ENCODE assay signal across 14 cellular contexts in genomic region chr18:51168031-51168742, GRCh38. TPM values are rescaled to one million over a fixed set of nuclear protein-coding genes. Genes with fewer than 3 reads are reported as not detected.
A peak's percentile ranks its signal among the peaks of the same experiment; 100 is the strongest.
DNase-seq lines count a peak whose midpoint lies in the region; ATAC-seq and TF ChIP-seq lines count a peak whose summit lies in the region.
"Had no signal": no experiment of that assay in that cellular context is flagged by ENCODE, and none has a peak within 500 bp of the region (broad histone marks: within the 10 kb centered on the region; RNA-seq: fewer than 3 reads in every experiment).

No MANE protein-coding gene starts in this region.

- H3K36me3 Mint-ChIP-seq in activated naive CD4-positive, alpha-beta T cell treated with anti-CD3 and anti-CD28 coated beads, Interleukin-2, amount 50 U/mL, for 24 hours = peaks cover 4% of the 10 kb centered on the region
- peaks cover 2% of the 10 kb centered on the region for H3K36me3 Mint-ChIP-seq in endodermal cell (ENCODE audit: low read depth)
- H3K36me3 Mint-ChIP-seq in type B pancreatic cell = peaks cover 8% of the 10 kb centered on the region

- peaks cover 55% of the 10 kb centered on the region for H3K4me1 Mint-ChIP-seq in activated naive CD4-positive, alpha-beta T cell treated with anti-CD3 and anti-CD28 coated beads, Interleukin-2, amount 50 U/mL, for 24 hours
- H3K4me1 Mint-ChIP-seq in endodermal cell = peaks cover 26% of the 10 kb centered on the region
- H3K4me1 Mint-ChIP-seq in type B pancreatic cell (ENCODE audit: unreplicated experiment) = peaks cover 13% of the 10 kb centered on the region

- H3K4me3 ChIP-seq in endodermal cell (ENCODE audit: low read length) = no peak overlapping the region
- H3K4me3 ChIP-seq in lower leg skin (ENCODE audit: low read depth, poor library complexity, severe bottlenecking) = no peak overlapping the region
- H3K4me3 ChIP-seq: esophagus muscularis mucosa, SJCRH30 had no signal

- no peak for TF ChIP-seq POLR2A in lower leg skin (IDR thresholded peaks at IDR 0.05)

- no peak for DNase-seq in activated naive CD4-positive, alpha-beta T cell (lab: John Stamatoyannopoulos, UW)
- peak; percentile 27 for DNase-seq in OCI-M1 (lab: John Stamatoyannopoulos, UW)
- peak; percentile 90 for DNase-seq in endodermal cell
- no peak for DNase-seq in type B pancreatic cell (ENCODE audit: extremely low spot score, unreplicated experiment)
- no peak for DNase-seq in NCI-H1105 (lab: John Stamatoyannopoulos, UW)
- no peak for DNase-seq in lower leg skin (ENCODE audit: low spot score in 2 of 2)
- DNase-seq: AML-193, hypothalamus, mesenchymal stem cell, NCI-H748 treated with DMSO at 0.1 percent for 48 hours, SJCRH30 had no signal

- no peak overlapping the region for H3K9ac ChIP-seq in endodermal cell (ENCODE audit: extremely low read depth, low read length, poor library complexity, severe bottlenecking)

- no peaks in the 10 kb centered on the region for H3K9me3 ChIP-seq in endodermal cell (ENCODE audit: control insufficient read depth, low read length)
- H3K9me3 ChIP-seq: esophagus muscularis mucosa, SJCRH30 had no signal

- TF ChIP-seq CTCF in endodermal cell (conservative IDR thresholded peaks at IDR 0.05) = no peak
- TF ChIP-seq CTCF in type B pancreatic cell (conservative IDR thresholded peaks at IDR 0.05) = no peak
- no peak for TF ChIP-seq CTCF in lower leg skin (IDR thresholded peaks at IDR 0.05)

- no peaks in the 10 kb centered on the region for H3K27me3 ChIP-seq in endodermal cell (ENCODE audit: control insufficient read depth, insufficient read depth, low read length, poor library complexity, severe bottlenecking)
- H3K27me3 ChIP-seq: esophagus muscularis mucosa, SJCRH30 had no signal

- intact Hi-C loops in lower leg skin (cut with DNase I; ENCODE audit: low total_unique reads) = loop anchor here (10.0 kb wide), 1 partner anchor 67 kb away; no protein-coding TSS in a partner anchor

- no peaks in the 10 kb centered on the region for H3K4me1 ChIP-seq in endodermal cell (ENCODE audit: control insufficient read depth, insufficient read depth, low read length)
- H3K4me1 ChIP-seq: esophagus muscularis mucosa, SJCRH30 had no signal

- H3K27ac ChIP-seq in endodermal cell (ENCODE audit: low read depth, low read length) = peak overlapping the region; percentile 95
- H3K27ac ChIP-seq: esophagus muscularis mucosa, SJCRH30 had no signal

- no peak overlapping the region for H3K4me3 Mint-ChIP-seq in activated naive CD4-positive, alpha-beta T cell treated with anti-CD3 and anti-CD28 coated beads, Interleukin-2, amount 50 U/mL, for 24 hours
- H3K4me3 Mint-ChIP-seq in endodermal cell (no peak overlapping the region), type B pancreatic cell (no peak overlapping the region)

- no peak for ATAC-seq in HG02642 (IDR thresholded peaks at IDR 0.05; ENCODE audit: poor library complexity, unreplicated experiment)

- peaks cover 6% of the 10 kb centered on the region for H3K36me3 ChIP-seq in endodermal cell (ENCODE audit: control insufficient read depth, insufficient read depth, low read length)
- H3K36me3 ChIP-seq: esophagus muscularis mucosa had no signal

- H3K27me3 Mint-ChIP-seq in activated naive CD4-positive, alpha-beta T cell treated with anti-CD3 and anti-CD28 coated beads, Interleukin-2, amount 50 U/mL, for 24 hours = no peaks in the 10 kb centered on the region
- H3K27me3 Mint-ChIP-seq in endodermal cell (ENCODE audit: insufficient read depth) (no peaks in the 10 kb centered on the region), type B pancreatic cell (no peaks in the 10 kb centered on the region)

- WGBS in endodermal cell (ENCODE audit: insufficient coverage in 1 of 2, insufficient read length in 1 of 2), 2 experiments = 39 to 55% methylated on average over 4 to 5 of the region's 5 CpGs
- WGBS in lower leg skin, 2 donors = 59 to 60% methylated on average over 5 of the region's 5 CpGs

- no peaks in the 10 kb centered on the region for H3K9me3 Mint-ChIP-seq in activated naive CD4-positive, alpha-beta T cell treated with anti-CD3 and anti-CD28 coated beads, Interleukin-2, amount 50 U/mL, for 24 hours
- H3K9me3 Mint-ChIP-seq in endodermal cell = no peaks in the 10 kb centered on the region
- no peaks in the 10 kb centered on the region for H3K9me3 Mint-ChIP-seq in type B pancreatic cell

- peak overlapping the region; percentile 68 for H3K27ac Mint-ChIP-seq in activated naive CD4-positive, alpha-beta T cell treated with anti-CD3 and anti-CD28 coated beads, Interleukin-2, amount 50 U/mL, for 24 hours
- H3K27ac Mint-ChIP-seq in endodermal cell = peak overlapping the region; percentile 69
- H3K27ac Mint-ChIP-seq in type B pancreatic cell = peak overlapping the region; percentile 29

RNA-seq across cellular contexts. Expression of gene MEX3C, which starts 29.3 kb away (rescaled TPM):
- total RNA-seq in endodermal cell = 10 to 100 TPM; 60.1 to 68.4 TPM
- polyA plus RNA-seq in endodermal cell (2013, experiment 1 of 2) = 80.9 TPM
- polyA plus RNA-seq in endodermal cell (2013, experiment 2 of 2) = 75.9 TPM
- total RNA-seq in type B pancreatic cell (ENCODE audit: low replicate concordance) = 57.2 and 69.5 TPM in 2 replicates
- total RNA-seq in lower leg skin = 10 to 100 TPM; 28.0 to 34.2 (median 30.6) TPM

Comparison
In these comparisons a context has a peak if more than half of its experiments do, and no peak if none do; other contexts are left out.
1. DNase-seq: peak in OCI-M1 (single experiment) and endodermal cell (single experiment); none in activated naive CD4-positive, alpha-beta T cell (0 of 4), type B pancreatic cell (single experiment), NCI-H1105 (single experiment) and lower leg skin (0 of 2).
2. Peak in every context shown above with its lines, with median percentiles within 50 percentile points of each other: H3K27ac Mint-ChIP-seq.